In genomic region chr10:14578060-14578952, GRCh38 we compare ENCODE assay signal across 10 cellular contexts.
DNase-seq lines count a peak whose midpoint lies in the region; ATAC-seq, FAIRE-seq and TF ChIP-seq lines count a peak whose summit lies in the region.
"Had no signal": no experiment of that assay in that cellular context is flagged by ENCODE, and none has a peak within 500 bp of the region (broad histone marks: within the 10 kb centered on the region; RNA-seq: fewer than 3 reads in every experiment).

No MANE protein-coding gene starts in this region.

- no peak overlapping the region for H3K4me2 ChIP-seq in GM12878 (ENCODE audit: control insufficient read depth, insufficient read depth)

- H3K27ac ChIP-seq in GM12878 (ENCODE audit: control insufficient read depth, insufficient read depth) (no peak overlapping the region), iPS-20b (ENCODE audit: low read length) (no peak overlapping the region), temporal lobe (ENCODE audit: low read depth, low read length) (peak overlapping the region; percentile 62)
- H3K27ac ChIP-seq: foreskin keratinocyte had no signal

- peaks cover 11% of the 10 kb centered on the region for H3K4me1 ChIP-seq in GM12878 (ENCODE audit: control insufficient read depth, insufficient read depth, low read length)
- peaks cover 21% of the 10 kb centered on the region for H3K4me1 ChIP-seq in iPS-20b (ENCODE audit: insufficient read depth, low read length)
- H3K4me1 ChIP-seq: foreskin keratinocyte had no signal

- H3K9me3 ChIP-seq in GM12878 (replicated peaks; ENCODE audit: control insufficient read depth, insufficient read depth, low read length) (no peaks in the 10 kb centered on the region), iPS-20b (ENCODE audit: insufficient read depth, low read depth, low read length) (no peaks in the 10 kb centered on the region)

- CTCF ChIA-PET in GM12878 (lab: Yijun Ruan, JAX), result interaction anchor here (2.1 kb wide), 1 partner anchor 9 kb away, joined by 7 read pairs; no protein-coding TSS in a partner anchor

- SMC1A ChIA-PET in GM12878 (lab: Charles Lee; ENCODE audit: uncharacterized antibody, unreplicated experiment), result interaction anchor here (1.2 kb wide), 2 partner anchors 10 to 15 kb away, joined by 3 to 7 read pairs; no protein-coding TSS in a partner anchor

- intact Hi-C loops in GM12878 (cut with micrococcal nuclease; ENCODE audit: unreplicated experiment), result no loop called here

- no peak for TF ChIP-seq EP300 in GM12878 (IDR thresholded peaks at IDR 0.05; ENCODE audit: borderline replicate concordance in 1 of 2, control insufficient read depth in 1 of 2, low read depth in 2 of 2, low read length in 2 of 2)

- H3K79me2 ChIP-seq in GM12878 (ENCODE audit: control insufficient read depth, insufficient read depth, low read length), result peaks cover 53% of the 10 kb centered on the region

- in situ Hi-C loops in GM12878 (cut with MboI), result no loop called here

- POLR2A ChIA-PET in GM12878 (lab: Charles Lee), result interaction anchor here (0.6 to 1.1 kb wide), 2 partner anchors 10 to 372 kb away, joined by 3 read pairs; no protein-coding TSS in a partner anchor

- H3K9ac ChIP-seq in GM12878 (ENCODE audit: control insufficient read depth, insufficient read depth, low read length) (no peak overlapping the region), iPS-20b (ENCODE audit: low read depth, low read length) (peak overlapping the region; percentile 23; the same call in 1 of the 2 replicates)

- ATAC-seq in GM12878 (no peak), HG03460 (IDR thresholded peaks at IDR 0.05; ENCODE audit: unreplicated experiment) (no peak), GM18873 (IDR thresholded peaks at IDR 0.05; ENCODE audit: low FRiP score, unreplicated experiment) (no peak)
- ATAC-seq: foreskin keratinocyte had no signal

- TSS peak; percentile 36 for BruUV-seq in GM12878 (replicated peaks; lab: Mats Ljungman, UMichigan)

- TF ChIP-seq POLR2A in GM12878 (IDR thresholded peaks at IDR 0.05; ENCODE audit: low read depth, low read length), result no peak

- H2AFZ ChIP-seq in GM12878 (ENCODE audit: control insufficient read depth, low read depth, low read length), result no peak overlapping the region

- 84% methylated on average over 18 of the region's 18 CpGs for WGBS in GM12878 (ENCODE audit: insufficient coverage, insufficient replicate concordance, low lambda C conversion rate, missing lambda C conversion rate)

- peak; percentile 60 for DNase-seq in NCI-H748 (lab: John Stamatoyannopoulos, UW; ENCODE audit: unreplicated experiment)
- DNase-seq in NCI-H748 treated with DMSO at 0.1 percent for 48 hours (lab: John Stamatoyannopoulos, UW), result no peak
- no peak for DNase-seq in GM12878 (ENCODE audit: low read depth, low spot score)
- DNase-seq in RPMI8226, result no peak
- DNase-seq: foreskin keratinocyte, NCI-H1694 treated with DMSO at 0.1 percent for 48 hours had no signal

- TF ChIP-seq RAD21 in GM12878 (IDR thresholded peaks at IDR 0.05; ENCODE audit: insufficient read depth, low read depth, low read length), result no peak

- TF ChIP-seq CTCF in GM12878 (IDR thresholded peaks at IDR 0.05 in 2 of 3, conservative IDR thresholded peaks at IDR 0.05 in 1 of 3; ENCODE audit: control insufficient read depth in 2 of 3, extremely low read depth in 1 of 3, insufficient read depth in 1 of 3, low read depth in 3 of 3, low read length in 3 of 3), result no peak

- no peaks in the 10 kb centered on the region for H4K20me1 ChIP-seq in GM12878 (ENCODE audit: control insufficient read depth, insufficient read depth)

- FAIRE-seq in GM12878 (lab: Jason Lieb, UNC), result no peak

- RAD21 ChIA-PET in GM12878 (lab: Charles Lee; ENCODE audit: unreplicated experiment), result no interaction called here

- H3K4me3 ChIP-seq in GM12878 (no peak overlapping the region), iPS-20b (ENCODE audit: low read length) (no peak overlapping the region)

- peaks cover 0 to 7% of the 10 kb centered on the region in 2 experiments; a peak in 3 of 4 replicates for H3K36me3 ChIP-seq in GM12878 (ENCODE audit: control insufficient read depth in 2 of 2, insufficient read depth in 2 of 2, low read length in 1 of 2)
- no peaks in the 10 kb centered on the region for H3K36me3 ChIP-seq in iPS-20b (ENCODE audit: insufficient read depth, low read depth, low read length)

- H3K27me3 ChIP-seq in GM12878 (replicated peaks in 1 of 2; ENCODE audit: control insufficient read depth in 2 of 2, insufficient read depth in 2 of 2, low read length in 1 of 2) (no peaks in the 10 kb centered on the region), iPS-20b (ENCODE audit: insufficient read depth, low read length) (no peaks in the 10 kb centered on the region)
- H3K27me3 ChIP-seq: foreskin keratinocyte had no signal

TF ChIP-seq in GM12878, 131 proteins besides CTCF, POLR2A, EP300 and RAD21 (continues in another document):
- TF ChIP-seq CBX5 (IDR thresholded peaks at IDR 0.05; ENCODE audit: low read depth) (no peak), SIN3A (IDR thresholded peaks at IDR 0.05; ENCODE audit: low read depth, low read length) (no peak), CBFB (IDR thresholded peaks at IDR 0.05; ENCODE audit: low read depth) (no peak), SPI1 (IDR thresholded peaks at IDR 0.05; ENCODE audit: borderline replicate concordance, insufficient read depth, low read depth, low read length) (no peak), BACH1 (IDR thresholded peaks at IDR 0.05; ENCODE audit: borderline replicate concordance) (no peak), ZNF24 (IDR thresholded peaks at IDR 0.05) (no peak), PRDM15 (CRISPR knock-in tag; IDR thresholded peaks at IDR 0.05) (no peak), CEBPZ (IDR thresholded peaks at IDR 0.05; ENCODE audit: low read depth, low read length) (no peak), FOXM1 (IDR thresholded peaks at IDR 0.05; ENCODE audit: low read depth, low read length) (no peak), TARDBP (IDR thresholded peaks at IDR 0.05; ENCODE audit: borderline replicate concordance) (no peak), MTA3 (IDR thresholded peaks at IDR 0.05; ENCODE audit: borderline replicate concordance, low read length) (no peak), ATF7 (IDR thresholded peaks at IDR 0.05; ENCODE audit: low read depth) (no peak)
